Comparison of ENCODE assay signal across 9 cellular contexts in the genomic region with DNA sequence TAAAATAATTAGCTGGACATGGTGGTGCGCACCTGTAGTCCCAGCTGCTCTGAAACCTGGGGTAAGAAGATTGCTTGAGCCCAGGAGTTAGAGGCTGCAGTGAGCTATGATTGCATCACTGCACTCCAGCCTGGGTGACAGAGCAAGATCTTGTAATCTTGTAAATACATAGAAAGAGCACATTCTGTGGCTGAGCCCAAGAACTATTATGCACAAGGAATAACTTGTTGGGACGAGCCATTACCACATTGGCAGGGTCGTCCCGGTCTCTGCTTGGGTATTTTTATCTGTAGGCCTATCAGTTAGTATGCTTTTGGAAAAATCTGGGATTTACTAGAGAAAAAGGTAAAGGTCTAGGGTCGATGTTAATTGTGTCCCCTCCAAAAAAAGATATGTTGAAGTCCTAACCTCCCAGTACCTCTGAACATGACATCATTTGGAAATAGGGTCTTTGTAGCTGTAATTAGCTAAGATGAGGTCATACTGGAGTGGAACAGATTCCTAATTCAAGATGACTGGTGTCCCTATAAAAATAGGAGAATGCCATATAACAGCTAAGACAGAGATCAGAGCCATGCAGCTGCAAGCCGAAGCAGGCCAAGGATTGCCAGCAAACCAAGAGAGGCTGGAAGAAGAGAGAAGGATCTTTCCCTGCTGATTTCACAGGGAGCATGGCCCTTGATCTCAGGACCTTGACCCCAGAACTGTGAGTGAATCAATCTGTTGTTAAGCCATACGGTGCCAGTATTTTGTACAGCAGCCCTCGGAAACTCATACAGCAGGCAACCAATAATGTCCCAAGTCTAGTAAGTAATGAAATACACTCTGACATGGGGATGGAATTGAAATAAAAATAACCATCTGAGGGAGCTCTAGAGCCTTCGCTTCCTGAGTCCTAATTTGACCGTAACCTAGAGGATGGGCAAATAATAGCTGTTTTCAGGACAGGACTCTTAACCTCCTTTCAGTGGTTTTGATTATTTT. TPM values are rescaled to one million over a fixed set of nuclear protein-coding genes. Genes with fewer than 3 reads are reported as not detected.
DNase-seq lines count a peak whose midpoint lies in the region; ATAC-seq and TF ChIP-seq lines count a peak whose summit lies in the region.
"Had no signal": no experiment of that assay in that cellular context is flagged by ENCODE, and none has a peak within 500 bp of the region (broad histone marks: within the 10 kb centered on the region; RNA-seq: fewer than 3 reads in every experiment).

No MANE protein-coding gene starts in this region.

- no peak overlapping the region for H3K4me3 ChIP-seq in MM.1S (ENCODE audit: low read length)
- H3K4me3 ChIP-seq: uterus had no signal

- no peaks in the 10 kb centered on the region for H4K20me1 ChIP-seq in MM.1S (ENCODE audit: insufficient read depth, low read length)

- no peak overlapping the region for H3K27ac Mint-ChIP-seq in effector memory CD8-positive, alpha-beta T cell
- H3K27ac Mint-ChIP-seq in nephron progenitor cell = peak overlapping the region; percentile 15

- no peaks in the 10 kb centered on the region for H3F3A ChIP-seq in MM.1S (ENCODE audit: insufficient read depth, low read length)

- DNase-seq in G401 (ENCODE audit: low spot score) (peak; percentile 37), MM.1S (peak; percentile 54), nephron progenitor cell (no peak), DMS114 treated with DMSO at 0.1 percent for 48 hours (lab: John Stamatoyannopoulos, UW; ENCODE audit: unreplicated experiment) (no peak), C1 segment of cervical spinal cord (lab: John Stamatoyannopoulos, UW) (no peak), DMS53 treated with DMSO at 0.1 percent for 48 hours (lab: John Stamatoyannopoulos, UW; ENCODE audit: unreplicated experiment) (no peak)
- DNase-seq in effector memory CD8-positive, alpha-beta T cell = no peak
- DNase-seq: uterus had no signal

- peak; percentile 48 for TF ChIP-seq CTCF in MM.1S (IDR thresholded peaks at IDR 0.05; ENCODE audit: low read length)
- no peak for TF ChIP-seq CTCF in nephron progenitor cell (IDR thresholded peaks at IDR 0.05)

- peaks cover 0 to 6% of the 10 kb centered on the region in 2 donors for H3K27me3 Mint-ChIP-seq in effector memory CD8-positive, alpha-beta T cell
- H3K27me3 Mint-ChIP-seq in nephron progenitor cell (ENCODE audit: low read depth, poor library complexity) = peaks cover 8% of the 10 kb centered on the region

- no peaks in the 10 kb centered on the region for H3K9me3 ChIP-seq in MM.1S (replicated peaks; ENCODE audit: insufficient read depth, low read length)
- H3K9me3 ChIP-seq: uterus had no signal

- no peaks in the 10 kb centered on the region for H3K9me2 ChIP-seq in MM.1S (replicated peaks; ENCODE audit: insufficient read depth, low read length)

- H3K27ac ChIP-seq in MM.1S (ENCODE audit: low read length) = no peak overlapping the region
- H3K27ac ChIP-seq: uterus had no signal

- H3K79me2 ChIP-seq in MM.1S (ENCODE audit: low read length) = no peaks in the 10 kb centered on the region

- H2AFZ ChIP-seq in MM.1S (ENCODE audit: low read length) = no peak overlapping the region

- H3K27me3 ChIP-seq in MM.1S (replicated peaks; ENCODE audit: insufficient read depth, low read length) = no peaks in the 10 kb centered on the region
- H3K27me3 ChIP-seq: uterus had no signal

- H3K36me3 ChIP-seq in MM.1S (replicated peaks; ENCODE audit: insufficient read depth, low read length) = no peaks in the 10 kb centered on the region
- H3K36me3 ChIP-seq: uterus had no signal

- no peaks in the 10 kb centered on the region for H3K36me3 Mint-ChIP-seq in effector memory CD8-positive, alpha-beta T cell (ENCODE audit: insufficient read depth)
- H3K36me3 Mint-ChIP-seq in nephron progenitor cell (ENCODE audit: low read depth) = no peaks in the 10 kb centered on the region

- no peak overlapping the region for H3K4me3 Mint-ChIP-seq in effector memory CD8-positive, alpha-beta T cell
- H3K4me3 Mint-ChIP-seq in nephron progenitor cell = no peak overlapping the region

- peak; percentile 24 for ATAC-seq in effector memory CD8-positive, alpha-beta T cell (replicated peaks)
- ATAC-seq in GM21717 (IDR thresholded peaks at IDR 0.05; ENCODE audit: unreplicated experiment) = no peak

- in situ Hi-C loops in G401 (cut with HindIII; ENCODE audit: low sequenced_read_pairs) = no loop called here

- peaks cover 0 to 2% of the 10 kb centered on the region in 2 donors for H3K4me1 Mint-ChIP-seq in effector memory CD8-positive, alpha-beta T cell (ENCODE audit: low read depth in 2 of 2)
- H3K4me1 Mint-ChIP-seq in nephron progenitor cell = peaks cover 5% of the 10 kb centered on the region

- H3K9ac ChIP-seq in MM.1S (ENCODE audit: low read length) = no peak overlapping the region

- peaks cover 14% of the 10 kb centered on the region for H3K4me1 ChIP-seq in MM.1S (ENCODE audit: low read length)
- H3K4me1 ChIP-seq: uterus had no signal

- H3K9me3 Mint-ChIP-seq in effector memory CD8-positive, alpha-beta T cell = no peaks in the 10 kb centered on the region
- no peaks in the 10 kb centered on the region for H3K9me3 Mint-ChIP-seq in nephron progenitor cell

- H3K4me2 ChIP-seq in MM.1S (ENCODE audit: low read depth, low read length) = peak overlapping the region; percentile 30

RNA-seq across cellular contexts. Expression of a gene that starts 28.3 kb away (rescaled TPM):
- 13.4 and 14.1 TPM in 2 replicates for total RNA-seq in G401 (2014; rRNA removed; shearing (Covaris generic))

Comparison
In these comparisons a context has a peak if more than half of its experiments do, and no peak if none do; other contexts are left out.
1. DNase-seq: peak in G401 (single experiment) and MM.1S (single experiment); none in effector memory CD8-positive, alpha-beta T cell (0 of 3), nephron progenitor cell (single experiment), DMS114 treated with DMSO at 0.1 percent for 48 hours (single experiment), C1 segment of cervical spinal cord (0 of 14) and DMS53 treated with DMSO at 0.1 percent for 48 hours (single experiment).